Comparison of ENCODE assay signal across 1 cellular context in genomic region chr12:119668315-119668651, GRCh38.
TF ChIP-seq lines count a peak whose summit lies in the region.

No MANE protein-coding gene starts in this region.

TF ChIP-seq in HepG2, 621 proteins besides CTCF, POLR2A, EP300 and RAD21 (continued from another document):
- TF ChIP-seq, protein P1, sequence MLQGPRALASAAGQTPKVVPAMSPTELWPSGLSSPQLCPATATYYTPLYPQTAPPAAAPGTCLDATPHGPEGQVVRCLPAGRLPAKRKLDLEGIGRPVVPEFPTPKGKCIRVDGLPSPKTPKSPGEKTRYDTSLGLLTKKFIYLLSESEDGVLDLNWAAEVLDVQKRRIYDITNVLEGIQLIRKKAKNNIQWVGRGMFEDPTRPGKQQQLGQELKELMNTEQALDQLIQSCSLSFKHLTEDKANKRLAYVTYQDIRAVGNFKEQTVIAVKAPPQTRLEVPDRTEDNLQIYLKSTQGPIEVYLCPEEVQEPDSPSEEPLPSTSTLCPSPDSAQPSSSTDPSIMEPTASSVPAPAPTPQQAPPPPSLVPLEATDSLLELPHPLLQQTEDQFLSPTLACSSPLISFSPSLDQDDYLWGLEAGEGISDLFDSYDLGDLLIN (CRISPR knock-in tag; IDR thresholded peaks at IDR 0.05; ENCODE audit: borderline replicate concordance): 0 out of 2 replicates have a peak, but pooled peaks have one; percentile 5
- TF ChIP-seq ISX (CRISPR knock-in tag; conservative IDR thresholded peaks at IDR 0.05): no peak
- peak; percentile 49 for TF ChIP-seq RBM22 (optimal IDR thresholded peaks at IDR 0.05; ENCODE audit: low read length)
- no peak for TF ChIP-seq ZBTB38 (CRISPR knock-in tag; IDR thresholded peaks at IDR 0.05)
TF ChIP-seq in HepG2: peak in this region for 7.
